Comparison of ENCODE assay signal across 8 cellular contexts in genomic region chr9:137067860-137068538, GRCh38. TPM values are rescaled to one million over a fixed set of nuclear protein-coding genes. Genes with fewer than 3 reads are reported as not detected.
DNase-seq lines count a peak whose midpoint lies in the region; ATAC-seq and TF ChIP-seq lines count a peak whose summit lies in the region.

No MANE protein-coding gene starts in this region.

- peak; percentile 82 for DNase-seq in ELR (ENCODE audit: low read depth)
- peak; percentile 74 for DNase-seq in HT1080 (ENCODE audit: low read depth)
- DNase-seq in NOMO-1 treated with dmso at 0.1 percent for 144 hours (lab: John Stamatoyannopoulos, UW; ENCODE audit: unreplicated experiment), result peak; percentile 59
- peak; percentile 89 for DNase-seq in activated CD8-positive, alpha-beta T cell treated with anti-CD3 and anti-CD28 coated beads for 36 hours
- DNase-seq in memory B cell (ENCODE audit: low spot score in 2 of 2), result peak; percentile 90 to 91
- DNase-seq in stimulated activated CD8-positive, alpha-beta memory T cell treated with anti-CD3 and anti-CD28 coated beads, Interleukin-2, amount 100 ng/mL, for 48 hours (ENCODE audit: low read depth in 2 of 2), result peak; percentile 67 to 78

- peak; percentile 81 for TF ChIP-seq CTCF in activated CD8-positive, alpha-beta T cell treated with anti-CD3 and anti-CD28 coated beads for 36 hours (IDR thresholded peaks at IDR 0.05)

- H3K9me3 Mint-ChIP-seq in activated CD8-positive, alpha-beta T cell treated with anti-CD3 and anti-CD28 coated beads for 36 hours, result no peaks in the 10 kb centered on the region
- no peaks in the 10 kb centered on the region for H3K9me3 Mint-ChIP-seq in memory B cell

- H3K36me3 ChIP-seq in duodenal mucosa (ENCODE audit: control insufficient read depth in 1 of 2, insufficient read depth in 2 of 2, low read length in 2 of 2), result peaks cover 0 to 5% of the 10 kb centered on the region in 2 donors

- H3K27me3 Mint-ChIP-seq in activated CD8-positive, alpha-beta T cell treated with anti-CD3 and anti-CD28 coated beads for 36 hours, result peaks cover 1% of the 10 kb centered on the region
- H3K27me3 Mint-ChIP-seq in memory B cell, result peaks cover 6% of the 10 kb centered on the region

- H3K4me3 ChIP-seq in duodenal mucosa (ENCODE audit: low read depth in 1 of 2, low read length in 2 of 2), result no peak overlapping the region

- H3K9me3 ChIP-seq in duodenal mucosa (ENCODE audit: control insufficient read depth in 1 of 2, low read length in 2 of 2), result no peaks in the 10 kb centered on the region

- CTCF ChIA-PET in activated CD8-positive, alpha-beta T cell treated with anti-CD3 and anti-CD28 coated beads for 36 hours (lab: Charles Lee), result interaction anchor here (0.7 to 11.3 kb wide), 34 partner anchors 9 to 308 kb away, joined by 3 to 164 read pairs (median 5); partner anchors contain the start of genes ABCA2, ENTPD2, FBXW5 and FUT7

- peak overlapping the region; percentile 41 to 44 for H3K9ac ChIP-seq in duodenal mucosa (ENCODE audit: low read depth in 1 of 2, low read length in 2 of 2)

- peaks cover 7% of the 10 kb centered on the region for H3K4me1 Mint-ChIP-seq in activated CD8-positive, alpha-beta T cell treated with anti-CD3 and anti-CD28 coated beads for 36 hours (ENCODE audit: low read depth)
- peaks cover 14% of the 10 kb centered on the region for H3K4me1 Mint-ChIP-seq in memory B cell

- intact Hi-C loops in activated CD8-positive, alpha-beta T cell treated with anti-CD3 and anti-CD28 coated beads for 36 hours (cut with micrococcal nuclease), result no loop called here

- ATAC-seq in activated CD8-positive, alpha-beta T cell treated with anti-CD3 and anti-CD28 coated beads for 36 hours, result peak; percentile 70
- ATAC-seq in memory B cell (ENCODE audit: low read depth), result peak; percentile 67
- no peak for ATAC-seq in GM21717 (IDR thresholded peaks at IDR 0.05; ENCODE audit: unreplicated experiment)

- no peak overlapping the region for H3K27ac ChIP-seq in duodenal mucosa (ENCODE audit: low read depth, low read length)

- H3K4me1 ChIP-seq in duodenal mucosa (ENCODE audit: control insufficient read depth in 1 of 2, insufficient read depth in 2 of 2, low read length in 2 of 2), result peaks cover 24 to 28% of the 10 kb centered on the region in 2 donors

- POLR2A ChIA-PET in activated CD8-positive, alpha-beta T cell treated with anti-CD3 and anti-CD28 coated beads for 36 hours (lab: Charles Lee), result interaction anchor here (0.7 to 1.4 kb wide), 7 partner anchors 9 to 527 kb away, joined by 3 to 10 read pairs (median 3); partner anchors contain the start of genes MAN1B1 and NPDC1

- no peak overlapping the region for H3K27ac Mint-ChIP-seq in activated CD8-positive, alpha-beta T cell treated with anti-CD3 and anti-CD28 coated beads for 36 hours
- H3K27ac Mint-ChIP-seq in memory B cell, result peak overlapping the region; percentile 77

- peaks cover 3% of the 10 kb centered on the region for H3K36me3 Mint-ChIP-seq in activated CD8-positive, alpha-beta T cell treated with anti-CD3 and anti-CD28 coated beads for 36 hours (ENCODE audit: low read depth)
- H3K36me3 Mint-ChIP-seq in memory B cell, result no peaks in the 10 kb centered on the region

- H3K4me3 Mint-ChIP-seq in activated CD8-positive, alpha-beta T cell treated with anti-CD3 and anti-CD28 coated beads for 36 hours, result peak overlapping the region; percentile 33
- H3K4me3 Mint-ChIP-seq in memory B cell, result peak overlapping the region; percentile 58

- no peaks in the 10 kb centered on the region for H3K27me3 ChIP-seq in duodenal mucosa (ENCODE audit: control insufficient read depth in 1 of 2, insufficient read depth in 2 of 2, low read length in 2 of 2)

RNA-seq across cellular contexts. Expression of gene SAPCD2, which starts 2.4 kb away (rescaled TPM):
- 58.5 and 69.2 TPM in 2 replicates for total RNA-seq in HT1080 (2014; rRNA removed; shearing (Covaris generic))
- 32.5 and 35.8 TPM in 2 replicates for polyA plus RNA-seq in HT1080 (2015; cell fraction: cytosol; rRNA removed)
- 32.0 and 34.9 TPM in 2 replicates for polyA plus RNA-seq in HT1080 (2015; cell fraction: nucleus; rRNA removed)
- 10 to 100 TPM; 13.5 to 13.7 TPM for total RNA-seq in activated CD8-positive, alpha-beta T cell treated with anti-CD3 and anti-CD28 coated beads for 36 hours

RNA-seq across cellular contexts. Expression of gene UAP1L1, which starts 9.3 kb away (rescaled TPM):
- total RNA-seq in HT1080 (2014; rRNA removed; shearing (Covaris generic)), result 12.0 and 15.6 TPM in 2 replicates
- 5.2 and 6.4 TPM in 2 replicates for polyA plus RNA-seq in HT1080 (2015; cell fraction: cytosol; rRNA removed)
- polyA plus RNA-seq in HT1080 (2015; cell fraction: nucleus; rRNA removed), result 24.5 and 24.6 TPM in 2 replicates
- total RNA-seq in activated CD8-positive, alpha-beta T cell treated with anti-CD3 and anti-CD28 coated beads for 36 hours, result 10 to 100 TPM; 49.8 to 50.1 TPM

RNA-seq across cellular contexts. Expression of gene ENTPD2, which starts 14.1 kb away (rescaled TPM):
- total RNA-seq in HT1080 (2014; rRNA removed; shearing (Covaris generic)), result not detected in 2 replicates
- not detected in 2 replicates for polyA plus RNA-seq in HT1080 (2015; cell fraction: cytosol; rRNA removed)
- polyA plus RNA-seq in HT1080 (2015; cell fraction: nucleus; rRNA removed), result not detected in 2 replicates
- not detected for total RNA-seq in activated CD8-positive, alpha-beta T cell treated with anti-CD3 and anti-CD28 coated beads for 36 hours

RNA-seq across cellular contexts. Expression of gene MAN1B1, which starts 18.8 kb away (rescaled TPM):
- total RNA-seq in HT1080 (2014; rRNA removed; shearing (Covaris generic)), result 56.1 and 59.3 TPM in 2 replicates
- polyA plus RNA-seq in HT1080 (2015; cell fraction: cytosol; rRNA removed), result 57.4 and 60.1 TPM in 2 replicates
- 130 and 143 TPM in 2 replicates for polyA plus RNA-seq in HT1080 (2015; cell fraction: nucleus; rRNA removed)
- total RNA-seq in activated CD8-positive, alpha-beta T cell treated with anti-CD3 and anti-CD28 coated beads for 36 hours, result 10 to 100 TPM; 31.1 to 33.2 TPM

RNA-seq across cellular contexts. Expression of gene NPDC1, which starts 22.0 kb away (rescaled TPM):
- 31.5 and 39.2 TPM in 2 replicates for total RNA-seq in HT1080 (2014; rRNA removed; shearing (Covaris generic))
- polyA plus RNA-seq in HT1080 (2015; cell fraction: cytosol; rRNA removed), result 45.7 and 49.5 TPM in 2 replicates
- 127 and 134 TPM in 2 replicates for polyA plus RNA-seq in HT1080 (2015; cell fraction: nucleus; rRNA removed)
- 10 to 100 TPM; 18.2 to 21.2 TPM for total RNA-seq in activated CD8-positive, alpha-beta T cell treated with anti-CD3 and anti-CD28 coated beads for 36 hours
